In genomic region chr13:44780586-44781280, GRCh38 we compare ENCODE assay signal across 17 cellular contexts.
DNase-seq lines count a peak whose midpoint lies in the region; TF ChIP-seq lines count a peak whose summit lies in the region.
"Had no signal": no experiment of that assay in that cellular context is flagged by ENCODE, and none has a peak within 500 bp of the region (broad histone marks: within the 10 kb centered on the region; RNA-seq: fewer than 3 reads in every experiment).

No MANE protein-coding gene starts in this region.

- POLR2A ChIA-PET in MCF 10A (lab: Yijun Ruan, JAX) = no interaction called here

- H3K4me3 ChIP-seq in epithelial cell of esophagus (ENCODE audit: low read length) (no peak overlapping the region), testis (no peak overlapping the region)
- H3K4me3 ChIP-seq: BLaER1, HAP-1 had no signal

- no peaks in the 10 kb centered on the region for H3K36me3 ChIP-seq in testis (ENCODE audit: low read depth, missing control alignments)
- H3K36me3 ChIP-seq: BLaER1, HAP-1 had no signal

- no TSS peak for BruUV-seq in MCF 10A (replicated peaks; lab: Mats Ljungman, UMichigan)

- peak; percentile 27 for DNase-seq in epithelial cell of esophagus (ENCODE audit: low read depth)
- peak; percentile 61 for DNase-seq in left kidney (ENCODE audit: low read depth, low spot score)
- DNase-seq in testis = peak; percentile 79
- DNase-seq in SHP77 treated with DMSO at 0.1 percent for 48 hours (lab: John Stamatoyannopoulos, UW) = no peak
- DNase-seq in osteocyte (ENCODE audit: extremely low spot score, unreplicated experiment) = no peak
- no peak for DNase-seq in MCF 10A (ENCODE audit: unreplicated experiment)
- DNase-seq: Caco-2; CD4-positive, CD25-positive, alpha-beta regulatory T cell; CD8-positive, alpha-beta T cell; DMS153; DND-41; GOT3; HFFc6 had no signal

- 81% methylated on average over 10 of the region's 10 CpGs for WGBS in testis, 2 donors

- H3K4me1 Mint-ChIP-seq in osteocyte (ENCODE audit: unreplicated experiment) (no peaks in the 10 kb centered on the region), MCF 10A (ENCODE audit: insufficient read depth, unreplicated experiment) (no peaks in the 10 kb centered on the region)
- H3K4me1 Mint-ChIP-seq: B cell; CD4-positive, CD25-positive, alpha-beta regulatory T cell had no signal

- H3K27ac Mint-ChIP-seq in osteocyte (ENCODE audit: unreplicated experiment) = no peak overlapping the region
- no peak overlapping the region for H3K27ac Mint-ChIP-seq in MCF 10A (ENCODE audit: low read depth, unreplicated experiment)
- H3K27ac Mint-ChIP-seq: B cell; CD4-positive, CD25-positive, alpha-beta regulatory T cell; CD8-positive, alpha-beta T cell; HFFc6 had no signal

- H3K27me3 ChIP-seq in testis = no peaks in the 10 kb centered on the region
- H3K27me3 ChIP-seq: BLaER1 had no signal

- H3K4me3 Mint-ChIP-seq in osteocyte (ENCODE audit: unreplicated experiment) (no peak overlapping the region), MCF 10A (ENCODE audit: unreplicated experiment) (no peak overlapping the region)
- H3K4me3 Mint-ChIP-seq: B cell; CD4-positive, CD25-positive, alpha-beta regulatory T cell; CD8-positive, alpha-beta T cell; HFFc6 had no signal

- no peaks in the 10 kb centered on the region for H3K4me1 ChIP-seq in testis
- H3K4me1 ChIP-seq: BLaER1, HAP-1 had no signal

- H3K27ac ChIP-seq in testis = peak overlapping the region; percentile 25 to 36
- H3K27ac ChIP-seq: BLaER1, C4-2B had no signal

- no peak for TF ChIP-seq POLR2A in testis (IDR thresholded peaks at IDR 0.05)

- no peaks in the 10 kb centered on the region for H3K9me3 ChIP-seq in testis
- H3K9me3 ChIP-seq: BLaER1, Caco-2, HAP-1 had no signal

- CTCF ChIA-PET in MCF 10A (lab: Yijun Ruan, JAX) = no interaction called here

- no peak for TF ChIP-seq CTCF in epithelial cell of esophagus (IDR thresholded peaks at IDR 0.05; ENCODE audit: insufficient read depth, low read depth, low read length, missing control alignments)
- no peak for TF ChIP-seq CTCF in testis (IDR thresholded peaks at IDR 0.05)
- TF ChIP-seq CTCF in osteocyte (IDR thresholded peaks at IDR 0.05) = no peak
- no peak for TF ChIP-seq CTCF in MCF 10A (IDR thresholded peaks at IDR 0.05; ENCODE audit: unreplicated experiment)

- H3K9me3 Mint-ChIP-seq in osteocyte (ENCODE audit: unreplicated experiment) (no peaks in the 10 kb centered on the region), MCF 10A (ENCODE audit: unreplicated experiment) (peaks cover 7% of the 10 kb centered on the region)
- H3K9me3 Mint-ChIP-seq: CD8-positive, alpha-beta T cell; HFFc6 had no signal

- H3K36me3 Mint-ChIP-seq in osteocyte (ENCODE audit: unreplicated experiment) (no peaks in the 10 kb centered on the region), MCF 10A (ENCODE audit: insufficient read depth, unreplicated experiment) (no peaks in the 10 kb centered on the region)
- H3K36me3 Mint-ChIP-seq: CD4-positive, CD25-positive, alpha-beta regulatory T cell; CD8-positive, alpha-beta T cell had no signal

- intact Hi-C loops in testis (cut with DNase I; ENCODE audit: low total_unique reads) = no loop called here
- intact Hi-C loops in MCF 10A (cut with micrococcal nuclease) = no loop called here

- H3K27me3 Mint-ChIP-seq in osteocyte (ENCODE audit: unreplicated experiment) (no peaks in the 10 kb centered on the region), MCF 10A (ENCODE audit: insufficient read depth, unreplicated experiment) (no peaks in the 10 kb centered on the region)

Comparison
In these comparisons a context has a peak if more than half of its experiments do, and no peak if none do; other contexts are left out.
1. DNase-seq: peak in epithelial cell of esophagus (single experiment), left kidney (single experiment) and testis (single experiment); none in SHP77 treated with DMSO at 0.1 percent for 48 hours (single experiment), osteocyte (single experiment) and MCF 10A (single experiment).